Comparison of ENCODE assay signal across 10 cellular contexts in the genomic region with DNA sequence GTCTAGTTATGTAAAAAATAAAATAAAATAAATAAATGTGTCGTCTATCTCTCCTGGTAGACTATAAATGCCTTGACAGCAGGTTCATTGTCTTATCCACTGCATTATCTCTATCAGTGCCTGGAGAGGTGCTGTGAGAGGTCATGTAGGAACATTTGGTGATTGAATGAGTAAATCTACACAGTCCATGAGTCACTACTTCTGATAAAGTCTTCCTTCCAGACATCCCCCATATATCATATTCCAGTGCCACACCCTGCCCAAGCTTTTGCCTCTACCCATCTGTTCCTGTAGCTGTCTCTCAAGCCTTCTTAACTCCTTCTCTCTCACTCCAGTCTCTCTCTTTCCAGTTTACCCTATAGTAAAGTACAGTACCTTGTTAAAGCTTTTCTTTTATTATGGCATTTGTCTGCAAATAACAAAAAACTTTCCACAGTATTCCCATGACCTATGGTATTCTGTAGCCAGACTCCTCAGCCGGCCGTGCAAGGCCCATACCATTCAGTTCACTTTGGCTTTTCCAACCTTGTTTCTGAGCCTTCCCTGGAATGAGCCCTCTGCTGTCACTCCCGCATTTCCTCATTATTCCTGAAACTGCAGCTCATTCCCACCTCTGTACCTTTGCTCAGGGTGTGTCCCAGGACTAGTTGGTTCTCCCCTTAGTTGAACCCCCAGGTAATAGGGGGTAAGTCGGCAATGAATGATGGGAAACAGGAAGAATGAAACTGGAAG. TPM values are rescaled to one million over a fixed set of nuclear protein-coding genes. Genes with fewer than 3 reads are reported as not detected.
DNase-seq lines count a peak whose midpoint lies in the region; ATAC-seq, FAIRE-seq and TF ChIP-seq lines count a peak whose summit lies in the region.
"Had no signal": no experiment of that assay in that cellular context is flagged by ENCODE, and none has a peak within 500 bp of the region (broad histone marks: within the 10 kb centered on the region; RNA-seq: fewer than 3 reads in every experiment).

No MANE protein-coding gene starts in this region.

- no peaks in the 10 kb centered on the region for H4K20me1 ChIP-seq in H1 (replicated peaks in 1 of 2; ENCODE audit: control insufficient read depth in 1 of 2, insufficient read depth in 2 of 2, low read length in 2 of 2)

- TF ChIP-seq EP300 in H1 (IDR thresholded peaks at IDR 0.05; ENCODE audit: borderline replicate concordance in 1 of 2, low read depth in 2 of 2, low read length in 2 of 2) = no peak

- H2AFZ ChIP-seq in H1 (ENCODE audit: low read length) = no peak overlapping the region

- H3K14ac ChIP-seq in H1 (ENCODE audit: insufficient read length) = no peak overlapping the region

- H2BK20ac ChIP-seq in H1 (ENCODE audit: low read length) = no peak overlapping the region

- WGBS in H1 (ENCODE audit: extremely low coverage in 1 of 2, insufficient coverage in 1 of 2, insufficient read length in 1 of 2, insufficient replicate concordance in 2 of 2, low coverage in 1 of 2, low lambda C conversion rate in 2 of 2, missing lambda C conversion rate in 1 of 2), 2 experiments = 90% methylated on average over 5 of the region's 5 CpGs; no CpG with 5 or more reads in 1 of the 2 experiments

- H2BK15ac ChIP-seq in H1 (ENCODE audit: low read length) = no peak overlapping the region

- no peak overlapping the region for H3K27ac ChIP-seq in H1 (ENCODE audit: low read depth, low read length)
- H3K27ac ChIP-seq in uterus = no peak overlapping the region

- H3K4me1 ChIP-seq in H1 (replicated peaks in 1 of 4; ENCODE audit: control insufficient read depth in 3 of 4, insufficient read depth in 4 of 4, low read length in 3 of 4) = peaks cover 2 to 23% (median 12%) of the 10 kb centered on the region in 4 experiments
- H3K4me1 ChIP-seq in uterus = no peaks in the 10 kb centered on the region

- peaks cover 42% of the 10 kb centered on the region for H3K4me1 Mint-ChIP-seq in nephron

- no peak overlapping the region for H3K56ac ChIP-seq in H1 (replicated peaks; ENCODE audit: insufficient read length, low read depth, low read length)

- no peaks in the 10 kb centered on the region for H3K79me2 ChIP-seq in H1 (ENCODE audit: control insufficient read depth in 1 of 2, insufficient read depth in 2 of 2, low read length in 2 of 2)

- peaks cover 17% of the 10 kb centered on the region for H3K36me3 Mint-ChIP-seq in nephron (ENCODE audit: low read depth)
- H3K36me3 Mint-ChIP-seq: CD8-positive, alpha-beta T cell had no signal

- no peak for ATAC-seq in HG03039 (IDR thresholded peaks at IDR 0.05; ENCODE audit: unreplicated experiment)
- ATAC-seq: CD8-positive, alpha-beta T cell had no signal

- peak overlapping the region; percentile 61 to 89 (median 85) for H3K27ac Mint-ChIP-seq in nephron
- H3K27ac Mint-ChIP-seq: CD8-positive, alpha-beta T cell had no signal

- intact Hi-C loops in uterus (cut with DNase I; ENCODE audit: low total_unique reads) = no loop called here

- no peaks in the 10 kb centered on the region for H3K79me1 ChIP-seq in H1 (ENCODE audit: low read depth, low read length)

- TF ChIP-seq POLR2A in H1 (IDR thresholded peaks at IDR 0.05; ENCODE audit: control extremely low read depth in 1 of 2, low read depth in 2 of 2, low read length in 2 of 2) (no peak), uterus (IDR thresholded peaks at IDR 0.05) (no peak)

- POLR2A ChIA-PET in H1 (lab: Charles Lee; ENCODE audit: partially characterized antibody) = interaction anchor here (0.7 kb wide), 1 partner anchor 325 kb away, joined by 3 read pairs; no protein-coding TSS in a partner anchor

- no peak overlapping the region for H3K4me2 ChIP-seq in H1 (ENCODE audit: insufficient read depth in 1 of 2, low read depth in 2 of 2, low read length in 2 of 2)

- H3K9ac ChIP-seq in H1 (replicated peaks in 1 of 4; ENCODE audit: extremely low read depth in 1 of 4, low read depth in 3 of 4, low read length in 3 of 4) = no peak overlapping the region

- H3K9me3 ChIP-seq in H1 (ENCODE audit: insufficient read depth in 2 of 2, low read depth in 1 of 2, low read length in 1 of 2) = no peaks in the 10 kb centered on the region; a peak in 1 of 4 replicates
- H3K9me3 ChIP-seq in uterus = no peaks in the 10 kb centered on the region

- H3K9me3 Mint-ChIP-seq in nephron = peaks cover 13% of the 10 kb centered on the region
- H3K9me3 Mint-ChIP-seq: CD8-positive, alpha-beta T cell had no signal

- no peaks in the 10 kb centered on the region for H3K27me3 Mint-ChIP-seq in nephron (ENCODE audit: low read depth)

- no peak overlapping the region for H4K8ac ChIP-seq in H1 (ENCODE audit: extremely low read depth, insufficient read depth, low read length)

- 0 out of 2 replicates have a peak overlapping the region, but pooled peaks have one; percentile 32 for H2BK12ac ChIP-seq in H1 (ENCODE audit: low read depth, low read length)

- H4K5ac ChIP-seq in H1 (ENCODE audit: insufficient read length, low read depth, low read length) = no peak overlapping the region

- DNase-seq in EL = peak; percentile 25
- peak; percentile 75 for DNase-seq in NCI-H69 (lab: John Stamatoyannopoulos, UW)
- DNase-seq in H1 (ENCODE audit: low read depth in 1 of 2, low spot score in 2 of 2) = no peak
- no peak for DNase-seq in uterus
- no peak for DNase-seq in 8988T
- no peak for DNase-seq in NCI-H1436 (lab: John Stamatoyannopoulos, UW)
- DNase-seq: activated T-cell treated with anti-CD3 and anti-CD28 coated beads for 4 hours; CD8-positive, alpha-beta T cell had no signal

- no peak overlapping the region for H2BK120ac ChIP-seq in H1 (replicated peaks; ENCODE audit: low read depth, low read length)

- no peak overlapping the region for H2AK5ac ChIP-seq in H1 (ENCODE audit: low read depth, low read length)

- H3K23ac ChIP-seq in H1 (ENCODE audit: insufficient read length) = no peak overlapping the region

- no peak for TF ChIP-seq RAD21 in H1 (IDR thresholded peaks at IDR 0.05 in 1 of 2, conservative IDR thresholded peaks at IDR 0.05 in 1 of 2; ENCODE audit: low read depth in 2 of 2, low read length in 2 of 2)

- no peak overlapping the region for H3K4me3 Mint-ChIP-seq in nephron
- H3K4me3 Mint-ChIP-seq: CD8-positive, alpha-beta T cell had no signal

- CTCF ChIA-PET in H1 (lab: Charles Lee; ENCODE audit: partially characterized antibody) = interaction anchor here (0.9 to 1.6 kb wide), 3 partner anchors 11 to 37 kb away, joined by 3 to 8 read pairs (median 3); no protein-coding TSS in a partner anchor

- no peaks in the 10 kb centered on the region for H3K36me3 ChIP-seq in H1 (ENCODE audit: control insufficient read depth in 2 of 4, insufficient read depth in 4 of 4, low read length in 3 of 4)
- no peaks in the 10 kb centered on the region for H3K36me3 ChIP-seq in uterus

- H3K18ac ChIP-seq in H1 (ENCODE audit: extremely low read depth, low read length) = 0 out of 2 replicates have a peak overlapping the region, but pooled peaks have one; percentile 64

- no peak for TF ChIP-seq CTCF in H1 (IDR thresholded peaks at IDR 0.05; ENCODE audit: control extremely low read depth in 1 of 3, insufficient read depth in 1 of 3, low read depth in 1 of 3, low read length in 3 of 3)
- no peak for TF ChIP-seq CTCF in nephron (IDR thresholded peaks at IDR 0.05; ENCODE audit: unreplicated experiment in 3 of 3)
- no peak for TF ChIP-seq CTCF in uterus (IDR thresholded peaks at IDR 0.05)

- 0 out of 2 replicates have a peak overlapping the region, but pooled peaks have one; percentile 50 for H2BK5ac ChIP-seq in H1 (ENCODE audit: low read depth, low read length)

- no peak overlapping the region for H3K4ac ChIP-seq in H1 (replicated peaks; ENCODE audit: insufficient read length, low read depth, low read length)

- H3K23me2 ChIP-seq in H1 (ENCODE audit: low read depth, low read length) = no peaks in the 10 kb centered on the region

- FAIRE-seq in H1 (lab: Jason Lieb, UNC) = no peak

- H4K91ac ChIP-seq in H1 (replicated peaks; ENCODE audit: insufficient read length, low read length) = no peak overlapping the region

- H3K4me3 ChIP-seq in H1 (ENCODE audit: extremely low read depth in 1 of 4, insufficient read depth in 2 of 4, low read depth in 3 of 4, low read length in 4 of 4) (no peak overlapping the region), uterus (no peak overlapping the region)

- no peaks in the 10 kb centered on the region for H3K27me3 ChIP-seq in H1 (replicated peaks in 1 of 4; ENCODE audit: control insufficient read depth in 3 of 4, extremely low read depth in 1 of 4, insufficient read depth in 3 of 4, low read length in 3 of 4)
- H3K27me3 ChIP-seq in uterus = no peaks in the 10 kb centered on the region

TF ChIP-seq in H1, 55 proteins besides CTCF, POLR2A, EP300 and RAD21 (continues in another document):
- TF ChIP-seq EGR1 (IDR thresholded peaks at IDR 0.05; ENCODE audit: borderline replicate concordance, low read depth, low read length) (no peak), POU5F1 (IDR thresholded peaks at IDR 0.05; ENCODE audit: low read depth, low read length) (no peak), BACH1 (IDR thresholded peaks at IDR 0.05; ENCODE audit: low read length) (no peak), SAP30 (IDR thresholded peaks at IDR 0.05; ENCODE audit: insufficient read depth, insufficient replicate concordance, low read length) (no peak), TEAD4 (IDR thresholded peaks at IDR 0.05; ENCODE audit: low read depth, low read length) (no peak), HDAC6 (IDR thresholded peaks at IDR 0.05; ENCODE audit: low read depth, low read length) (no peak), FOSL1 (IDR thresholded peaks at IDR 0.05; ENCODE audit: insufficient read depth, low read depth, low read length) (no peak)

RNA-seq across cellular contexts. Expression of gene ANXA4, which starts 37.5 kb away (rescaled TPM):
- total RNA-seq in H1 (2021; fragmentation: NEBNext Ultra II Directional; extraction: Animal tissue kit (Norgen Biotek cat#: 25700)) = 16.9 and 17.6 TPM in 2 replicates
- 8.9 and 9.4 TPM in 2 replicates for polyA plus RNA-seq in H1 (2011; rRNA removed)
- polyA plus RNA-seq in H1 (2011; cell fraction: cytosol; rRNA removed) = 17.2 TPM
- 20.7 TPM for polyA plus RNA-seq in H1 (2011; cell fraction: nucleus; rRNA removed)
- 21.8 to 31.5 TPM (median 26.2 TPM) in 4 replicates for polyA plus RNA-seq in H1 (2012, experiment 1 of 2)
- polyA plus RNA-seq in H1 (2012, experiment 2 of 2) = 5.4 TPM
- 10.7 TPM for polyA plus RNA-seq in H1 (2013, experiment 1 of 2)
- polyA plus RNA-seq in H1 (2013, experiment 2 of 2) = 9.8 TPM
- polyA minus RNA-seq in H1 (2011; rRNA and poly(A)+ RNA removed) = 24.1 and 26.9 TPM in 2 replicates
- polyA minus RNA-seq in H1 (2011; cell fraction: cytosol; rRNA and poly(A)+ RNA removed) = 6.3 TPM
- 9.0 TPM for polyA minus RNA-seq in H1 (2011; cell fraction: nucleus; rRNA and poly(A)+ RNA removed)
- 10 to 100 TPM; 17.4 to 78.5 (median 32.4) TPM for total RNA-seq in uterus

RNA-seq across cellular contexts. Expression of gene GMCL1, which starts 50.0 kb away (rescaled TPM):
- total RNA-seq in H1 (2021; fragmentation: NEBNext Ultra II Directional; extraction: Animal tissue kit (Norgen Biotek cat#: 25700)) = 21.9 and 26.1 TPM in 2 replicates
- 6.3 and 6.5 TPM in 2 replicates for polyA plus RNA-seq in H1 (2011; rRNA removed)
- polyA plus RNA-seq in H1 (2011; cell fraction: cytosol; rRNA removed) = 10.0 TPM
- polyA plus RNA-seq in H1 (2011; cell fraction: nucleus; rRNA removed) = 8.7 TPM
- polyA plus RNA-seq in H1 (2012, experiment 1 of 2) = 8.0 to 14.4 TPM (median 11.8 TPM) in 4 replicates
- 1.5 TPM for polyA plus RNA-seq in H1 (2012, experiment 2 of 2)
- polyA plus RNA-seq in H1 (2013, experiment 1 of 2) = 26.4 TPM
- polyA plus RNA-seq in H1 (2013, experiment 2 of 2) = 28.5 TPM
- polyA minus RNA-seq in H1 (2011; rRNA and poly(A)+ RNA removed) = 8.5 and 13.7 TPM in 2 replicates
- 22.4 TPM for polyA minus RNA-seq in H1 (2011; cell fraction: cytosol; rRNA and poly(A)+ RNA removed)
- 11.0 TPM for polyA minus RNA-seq in H1 (2011; cell fraction: nucleus; rRNA and poly(A)+ RNA removed)
- total RNA-seq in uterus = 10 to 100 TPM in 3 of 4 donors, 1 to 10 TPM in 1; 5.6 to 23.3 (median 16.1) TPM

Comparison
In these comparisons a context has a peak if more than half of its experiments do, and no peak if none do; other contexts are left out.
1. DNase-seq: peak in EL (single experiment) and NCI-H69 (single experiment); none in H1 (0 of 2), uterus (0 of 2), 8988T (single experiment) and NCI-H1436 (single experiment).